9 cellular contexts compared by ENCODE assay signal in genomic region chr3:45993421-45994027, GRCh38. TPM values are rescaled to one million over a fixed set of nuclear protein-coding genes. Genes with fewer than 3 reads are reported as not detected.
A peak's percentile ranks its signal among the peaks of the same experiment; 100 is the strongest.
DNase-seq lines count a peak whose midpoint lies in the region; ATAC-seq and TF ChIP-seq lines count a peak whose summit lies in the region.
"Had no signal": no experiment of that assay in that cellular context is flagged by ENCODE, and none has a peak within 500 bp of the region (broad histone marks: within the 10 kb centered on the region; RNA-seq: fewer than 3 reads in every experiment).

No MANE protein-coding gene starts in this region.

- H3K27me3 ChIP-seq in right atrium auricular region (no peaks in the 10 kb centered on the region), iPS-20b (ENCODE audit: insufficient read depth, low read length) (peaks cover 14% of the 10 kb centered on the region), uterus (no peaks in the 10 kb centered on the region)
- H3K27me3 ChIP-seq: upper lobe of right lung had no signal

- no peak for TF ChIP-seq CTCF in right atrium auricular region (IDR thresholded peaks at IDR 0.05)
- no peak for TF ChIP-seq CTCF in uterus (IDR thresholded peaks at IDR 0.05)

- TF ChIP-seq POLR2A in uterus (IDR thresholded peaks at IDR 0.05) = no peak

- intact Hi-C loops in Right ventricle myocardium superior (cut with DNase I) (no loop called here), uterus (cut with DNase I; ENCODE audit: low total_unique reads) (no loop called here)
- intact Hi-C loops in activated CD4-positive, alpha-beta memory T cell treated with anti-CD3 and anti-CD28 coated beads for 36 hours (cut with micrococcal nuclease) = loop anchor here (1.0 to 2.0 kb wide), 6 partner anchors 12 to 75 kb away; partner anchors contain the start of gene CXCR6

- H3K36me3 Mint-ChIP-seq in activated CD4-positive, alpha-beta memory T cell treated with anti-CD3 and anti-CD28 coated beads for 36 hours = peaks cover 13% of the 10 kb centered on the region

- peak overlapping the region; percentile 75 for H3K27ac Mint-ChIP-seq in activated CD4-positive, alpha-beta memory T cell treated with anti-CD3 and anti-CD28 coated beads for 36 hours

- no peaks in the 10 kb centered on the region for H3K36me3 ChIP-seq in right atrium auricular region
- H3K36me3 ChIP-seq in iPS-20b (ENCODE audit: insufficient read depth, low read depth, low read length) = no peaks in the 10 kb centered on the region
- no peaks in the 10 kb centered on the region for H3K36me3 ChIP-seq in uterus
- H3K36me3 ChIP-seq: upper lobe of right lung had no signal

- peaks cover 0 to 69% of the 10 kb centered on the region in 2 donors for H3K4me1 ChIP-seq in right atrium auricular region
- peaks cover 10% of the 10 kb centered on the region for H3K4me1 ChIP-seq in iPS-20b (ENCODE audit: insufficient read depth, low read length)
- H3K4me1 ChIP-seq in uterus = peaks cover 14 to 25% of the 10 kb centered on the region in 2 donors

- ATAC-seq in Right ventricle myocardium superior (ENCODE audit: poor library complexity) = no peak
- no peak for ATAC-seq in GM19397 (IDR thresholded peaks at IDR 0.05; ENCODE audit: unreplicated experiment)
- no peak for ATAC-seq in HG03139 (IDR thresholded peaks at IDR 0.05; ENCODE audit: unreplicated experiment)
- ATAC-seq: upper lobe of right lung had no signal

- CTCF ChIA-PET in activated CD4-positive, alpha-beta memory T cell treated with anti-CD3 and anti-CD28 coated beads for 36 hours (lab: Charles Lee) = interaction anchor here (0.6 to 4.5 kb wide), 7 partner anchors 13 to 379 kb away, joined by 3 to 19 read pairs (median 3); no protein-coding TSS in a partner anchor

- peak overlapping the region; percentile 98 for H3K27ac ChIP-seq in right atrium auricular region
- no peak overlapping the region for H3K27ac ChIP-seq in iPS-20b (ENCODE audit: low read length)
- peak overlapping the region; percentile 94 to 98 for H3K27ac ChIP-seq in uterus

- no peaks in the 10 kb centered on the region for H3K9me3 Mint-ChIP-seq in activated CD4-positive, alpha-beta memory T cell treated with anti-CD3 and anti-CD28 coated beads for 36 hours

- POLR2A ChIA-PET in activated CD4-positive, alpha-beta memory T cell treated with anti-CD3 and anti-CD28 coated beads for 36 hours (lab: Charles Lee) = interaction anchor here (1.1 to 4.9 kb wide), 7 partner anchors 13 to 55 kb away, joined by 3 to 20 read pairs (median 10); partner anchors contain the start of gene CXCR6

- H3K9me3 ChIP-seq in right atrium auricular region = no peaks in the 10 kb centered on the region
- H3K9me3 ChIP-seq in iPS-20b (ENCODE audit: insufficient read depth, low read depth, low read length) = no peaks in the 10 kb centered on the region
- H3K9me3 ChIP-seq in uterus = no peaks in the 10 kb centered on the region
- H3K9me3 ChIP-seq: upper lobe of right lung had no signal

- H3K4me3 Mint-ChIP-seq in activated CD4-positive, alpha-beta memory T cell treated with anti-CD3 and anti-CD28 coated beads for 36 hours = peak overlapping the region; percentile 48

- H3K4me3 ChIP-seq in right atrium auricular region (no peak overlapping the region), iPS-20b (ENCODE audit: low read length) (peak overlapping the region; percentile 20; the same call in 1 of the 2 replicates), uterus (no peak overlapping the region)

- H3K4me1 Mint-ChIP-seq in activated CD4-positive, alpha-beta memory T cell treated with anti-CD3 and anti-CD28 coated beads for 36 hours (ENCODE audit: low read depth) = peaks cover 64% of the 10 kb centered on the region

- H3K9ac ChIP-seq in iPS-20b (ENCODE audit: low read depth, low read length) = no peak overlapping the region

- no peaks in the 10 kb centered on the region for H3K27me3 Mint-ChIP-seq in activated CD4-positive, alpha-beta memory T cell treated with anti-CD3 and anti-CD28 coated beads for 36 hours

- DNase-seq in right atrium auricular region (ENCODE audit: low spot score) = no peak
- DNase-seq in Right ventricle myocardium superior = no peak
- peak; percentile 64 for DNase-seq in activated CD4-positive, alpha-beta memory T cell treated with anti-CD3 and anti-CD28 coated beads for 36 hours
- DNase-seq in uterus = no peak
- DNase-seq in mucosa of gallbladder (ENCODE audit: low spot score) = no peak
- DNase-seq: upper lobe of right lung had no signal

RNA-seq across cellular contexts. Expression of gene FYCO1, which starts 2.1 kb away (rescaled TPM):
- total RNA-seq in right atrium auricular region (100 to 1,000 TPM in 1 of 2 donors, 10 to 100 TPM in 1; 67.2 to 116 TPM), Right ventricle myocardium superior (120 TPM), uterus (10 to 100 TPM; 16.5 to 74.4 (median 27.8) TPM), mucosa of gallbladder (94.4 TPM)
- total RNA-seq in activated CD4-positive, alpha-beta memory T cell treated with anti-CD3 and anti-CD28 coated beads for 36 hours = 10 to 100 TPM; 13.7 to 14.0 TPM

RNA-seq across cellular contexts. Expression of gene XCR1, which starts 33.8 kb away (rescaled TPM):
- not detected for total RNA-seq in right atrium auricular region
- not detected for total RNA-seq in Right ventricle myocardium superior
- under 1 TPM in 1 of 2 experiments, not detected in 1; 0.05 TPM for total RNA-seq in activated CD4-positive, alpha-beta memory T cell treated with anti-CD3 and anti-CD28 coated beads for 36 hours
- under 1 TPM in 2 of 4 donors, not detected in 2; 0.07 to 0.15 TPM for total RNA-seq in uterus
- 0.66 TPM for total RNA-seq in mucosa of gallbladder

RNA-seq across cellular contexts. Expression of gene CXCR6, which starts 50.3 kb away (rescaled TPM):
- 1 to 10 TPM in 1 of 2 donors, not detected in 1; 1.2 TPM for total RNA-seq in right atrium auricular region
- total RNA-seq in Right ventricle myocardium superior = 0.22 TPM
- total RNA-seq in activated CD4-positive, alpha-beta memory T cell treated with anti-CD3 and anti-CD28 coated beads for 36 hours = 1 to 10 TPM; 4.0 TPM
- 1 to 10 TPM in 1 of 4 donors, under 1 TPM in 2, not detected in 1; 0.48 to 8.7 (median 0.76) TPM for total RNA-seq in uterus
- 11.9 TPM for total RNA-seq in mucosa of gallbladder
